In genomic region chr6:138523347-138524210, GRCh38 we compare ENCODE assay signal across 30 cellular contexts. TPM values are rescaled to one million over a fixed set of nuclear protein-coding genes. Genes with fewer than 3 reads are reported as not detected.
DNase-seq lines count a peak whose midpoint lies in the region; ATAC-seq, FAIRE-seq and TF ChIP-seq lines count a peak whose summit lies in the region.
"Had no signal": no experiment of that assay in that cellular context is flagged by ENCODE, and none has a peak within 500 bp of the region (broad histone marks: within the 10 kb centered on the region; RNA-seq: fewer than 3 reads in every experiment).

No MANE protein-coding gene starts in this region.

- H3K27ac ChIP-seq in H9 (ENCODE audit: insufficient read length, low read depth, low read length) (no peak overlapping the region), endothelial cell of umbilical vein (ENCODE audit: insufficient read depth, low read depth, low read length) (no peak overlapping the region), osteoblast (ENCODE audit: low read depth, low read length) (no peak overlapping the region)
- H3K27ac ChIP-seq: BLaER1, epithelial cell of prostate, lower lobe of right lung, parathyroid adenoma, right atrium auricular region, upper lobe of left lung had no signal

- dilution Hi-C loops in endothelial cell of umbilical vein (cut with MboI; ENCODE audit: extremely low pct_ligation_motif_present, low sequenced_read_pairs): no loop called here

- no peak overlapping the region for H3T11ph ChIP-seq in H9 (ENCODE audit: low read length)

- DNase-seq in H9 (no peak), endothelial cell of umbilical vein (ENCODE audit: low read depth, low spot score) (peak; percentile 32), osteoblast (ENCODE audit: insufficient read length, low spot score, missing footprints) (peak; percentile 86), middle frontal gyrus (ENCODE audit: extremely low spot score, low spot score) (no peak)
- DNase-seq in activated effector memory CD4-positive, alpha-beta T cell treated with anti-CD3 and anti-CD28 coated beads, Interleukin-2, amount 50 U/mL, for 16 hours: no peak
- DNase-seq: activated B cell treated with CpG ODN at 0.5 μM for 24 hours; activated CD4-positive, alpha-beta T cell treated with anti-CD3 and anti-CD28 coated beads, Interleukin-2, amount 50 U/mL, for 1 hour; activated naive CD4-positive, alpha-beta T cell; activated T-cell treated with anti-CD3 and anti-CD28 coated beads, Interleukin-2, amount 50 U/mL, for 48 hours; COR-L47; DMS53; GF-D8; heart left ventricle; kidney glomerular epithelial cell; lower lobe of right lung; NCI-H2081; NCI-H82; stimulated activated CD4-positive, alpha-beta T cell treated with anti-CD3 and anti-CD28 coated beads, Interleukin-2, amount 100 ng/mL, for 48 hours; T-helper 9 cell; upper lobe of left lung had no signal

- H3K79me1 ChIP-seq in H9 (ENCODE audit: insufficient read depth, low read depth, low read length, poor library complexity, severe bottlenecking): no peaks in the 10 kb centered on the region

- no peak overlapping the region for H3K56ac ChIP-seq in H9 (ENCODE audit: insufficient read length, low read depth, low read length)

- H4K5ac ChIP-seq in H9 (ENCODE audit: insufficient read length, low read depth, low read length): no peak overlapping the region

- no peak overlapping the region for H2BK120ac ChIP-seq in H9 (ENCODE audit: low read depth, low read length, poor library complexity, severe bottlenecking)

- H3K23ac ChIP-seq in H9 (ENCODE audit: insufficient read length, low read depth, low read length): no peak overlapping the region

- no peak overlapping the region for H2AFZ ChIP-seq in H9 (ENCODE audit: low read length)
- H2AFZ ChIP-seq in endothelial cell of umbilical vein (ENCODE audit: low read depth, low read length): no peak overlapping the region
- no peak overlapping the region for H2AFZ ChIP-seq in osteoblast (ENCODE audit: low read length)

- H3K4me1 Mint-ChIP-seq in H9: peaks cover 49 to 55% of the 10 kb centered on the region in 2 experiments
- H3K4me1 Mint-ChIP-seq: activated B cell treated with CpG ODN at 0.5 μM for 24 hours had no signal

- no peak overlapping the region for H2BK20ac ChIP-seq in H9 (ENCODE audit: low read depth, low read length, poor library complexity, severe bottlenecking)

- peaks cover under 1% of the 10 kb centered on the region in 3 experiments; a peak in 3 of 7 replicates for H3K36me3 Mint-ChIP-seq in H9 (ENCODE audit: insufficient read depth in 1 of 3, low read depth in 3 of 3)

- TF ChIP-seq CTCF in H9 (conservative IDR thresholded peaks at IDR 0.05) (no peak), endothelial cell of umbilical vein (IDR thresholded peaks at IDR 0.05; ENCODE audit: extremely low read depth in 1 of 2, insufficient read depth in 1 of 2, low read depth in 1 of 2, low read length in 2 of 2) (no peak), osteoblast (IDR thresholded peaks at IDR 0.05; ENCODE audit: extremely low read depth, low read depth, low read length) (no peak)

- H3K4ac ChIP-seq in H9 (ENCODE audit: low read depth, low read length): no peak overlapping the region

- no CpG with 5 or more reads among the region's 7 CpGs for WGBS in H9 (ENCODE audit: extremely low coverage, insufficient read length, low lambda C conversion rate)

- H3K9me3 ChIP-seq in H9 (ENCODE audit: control insufficient read depth, low read depth, low read length) (no peaks in the 10 kb centered on the region), endothelial cell of umbilical vein (replicated peaks; ENCODE audit: control insufficient read depth, insufficient read depth, low read length) (no peaks in the 10 kb centered on the region), osteoblast (ENCODE audit: low read depth, low read length) (no peaks in the 10 kb centered on the region)
- H3K9me3 ChIP-seq: heart left ventricle, lower lobe of right lung, right atrium auricular region, upper lobe of left lung had no signal

- H3K23me2 ChIP-seq in H9 (ENCODE audit: insufficient read length, low read depth, low read length, poor library complexity, severe bottlenecking): no peaks in the 10 kb centered on the region

- no peak overlapping the region for H3K18ac ChIP-seq in H9 (ENCODE audit: insufficient read length, low read depth, low read length)

- H3K14ac ChIP-seq in H9 (ENCODE audit: insufficient read depth, low read length): no peak overlapping the region

- H3K9me1 ChIP-seq in endothelial cell of umbilical vein (replicated peaks; ENCODE audit: control insufficient read depth, extremely low read depth, insufficient read depth, low read length): no peaks in the 10 kb centered on the region

- no peaks in the 10 kb centered on the region for H3K36me3 ChIP-seq in endothelial cell of umbilical vein (ENCODE audit: control insufficient read depth in 2 of 2, extremely low read depth in 1 of 2, insufficient read depth in 2 of 2, low read length in 2 of 2)
- no peaks in the 10 kb centered on the region for H3K36me3 ChIP-seq in osteoblast (ENCODE audit: insufficient read depth, low read length)
- H3K36me3 ChIP-seq: BLaER1, heart left ventricle, lower lobe of right lung, right atrium auricular region, upper lobe of left lung had no signal

- no peak overlapping the region for H3K4me3 ChIP-seq in endothelial cell of umbilical vein (replicated peaks in 1 of 3; ENCODE audit: insufficient read depth in 1 of 3, low read depth in 1 of 3, low read length in 3 of 3)
- H3K4me3 ChIP-seq in osteoblast (ENCODE audit: insufficient read depth, low read length): no peak overlapping the region
- H3K4me3 ChIP-seq: BLaER1, heart left ventricle, K562, lower lobe of right lung, right atrium auricular region, upper lobe of left lung had no signal

- intact Hi-C loops in endothelial cell of umbilical vein (cut with micrococcal nuclease): no loop called here

- no peak overlapping the region for H3K4me2 ChIP-seq in H9 (ENCODE audit: insufficient read depth, insufficient read length, low read length)
- H3K4me2 ChIP-seq in endothelial cell of umbilical vein (ENCODE audit: insufficient read depth, low read length): no peak overlapping the region
- H3K4me2 ChIP-seq in osteoblast (ENCODE audit: insufficient read depth, low read length): no peak overlapping the region

- H3K4me1 ChIP-seq in H9 (ENCODE audit: insufficient read depth, low read length) (no peaks in the 10 kb centered on the region; the same call in 1 of the 2 replicates), endothelial cell of umbilical vein (ENCODE audit: control insufficient read depth, extremely low read depth, insufficient read depth, low read length) (peaks cover 27% of the 10 kb centered on the region), osteoblast (ENCODE audit: insufficient read depth, low read length) (peaks cover 6% of the 10 kb centered on the region)
- H3K4me1 ChIP-seq: parathyroid adenoma had no signal

- H4K8ac ChIP-seq in H9 (replicated peaks; ENCODE audit: insufficient read length, low read depth, low read length): no peak overlapping the region

- no peak overlapping the region for H2BK15ac ChIP-seq in H9 (ENCODE audit: low read depth, low read length)

- CTCF ChIA-PET in endothelial cell of umbilical vein (lab: Charles Lee): interaction anchor here (0.9 to 2.6 kb wide), 10 partner anchors 13 to 408 kb away, joined by 3 to 8 read pairs (median 4); no protein-coding TSS in a partner anchor

- H2AK5ac ChIP-seq in H9 (ENCODE audit: insufficient read length, low read length): no peak overlapping the region

- no peak overlapping the region for H2BK12ac ChIP-seq in H9 (ENCODE audit: insufficient read length, low read depth, low read length)

- ATAC-seq in GM21515 (IDR thresholded peaks at IDR 0.05; ENCODE audit: unreplicated experiment): no peak
- ATAC-seq: K562, Right ventricle myocardium inferior had no signal

- TF ChIP-seq POLR2A in endothelial cell of umbilical vein (IDR thresholded peaks at IDR 0.05; ENCODE audit: low read depth, low read length): no peak

- TSS peak; percentile 42 for BruUV-seq in endothelial cell of umbilical vein (replicated peaks; lab: Mats Ljungman, UMichigan)

- H3K9ac ChIP-seq in H9 (ENCODE audit: extremely low read depth, insufficient read length, low read length) (no peak overlapping the region), endothelial cell of umbilical vein (replicated peaks; ENCODE audit: extremely low read depth, insufficient read depth, low read length) (no peak overlapping the region)
- H3K9ac ChIP-seq: BLaER1, parathyroid adenoma had no signal

- H3K9me3 Mint-ChIP-seq in H9: peaks cover under 1% of the 10 kb centered on the region in 2 experiments; a peak in 2 of 5 replicates
- H3K9me3 Mint-ChIP-seq: activated B cell treated with CpG ODN at 0.5 μM for 24 hours, neural crest cell had no signal

- no peaks in the 10 kb centered on the region for H3K79me2 ChIP-seq in H9 (ENCODE audit: insufficient read depth, low read length)
- H3K79me2 ChIP-seq in endothelial cell of umbilical vein (ENCODE audit: control insufficient read depth, insufficient read depth, low read length): peaks cover 72% of the 10 kb centered on the region
- H3K79me2 ChIP-seq in osteoblast (ENCODE audit: insufficient read depth, low read length): no peaks in the 10 kb centered on the region
- H3K79me2 ChIP-seq: parathyroid adenoma had no signal

- no peaks in the 10 kb centered on the region for H3K27me3 Mint-ChIP-seq in H9 (ENCODE audit: low read depth)

- H2BK5ac ChIP-seq in H9 (ENCODE audit: insufficient read length, low read length): no peak overlapping the region

- H4K91ac ChIP-seq in H9 (ENCODE audit: insufficient read length, low read depth, low read length): no peak overlapping the region

- peak overlapping the region; percentile 0 to 32 (median 26); a peak in 3 of 7 replicates for H3K27ac Mint-ChIP-seq in H9
- H3K27ac Mint-ChIP-seq: activated B cell treated with CpG ODN at 0.5 μM for 24 hours had no signal

- POLR2A ChIA-PET in endothelial cell of umbilical vein (lab: Charles Lee): no interaction called here

- FAIRE-seq in endothelial cell of umbilical vein (lab: Jason Lieb, UNC): peak; percentile 78
- FAIRE-seq: GM18507, K562 had no signal

- H4K20me1 ChIP-seq in H9 (ENCODE audit: control insufficient read depth, insufficient read depth, insufficient read length) (no peaks in the 10 kb centered on the region), endothelial cell of umbilical vein (replicated peaks; ENCODE audit: control insufficient read depth, extremely low read depth, insufficient read depth, low read length) (peaks cover 3% of the 10 kb centered on the region), osteoblast (ENCODE audit: insufficient read depth, low read length) (no peaks in the 10 kb centered on the region)
- H4K20me1 ChIP-seq: BLaER1 had no signal

- H3K27me3 ChIP-seq in H9 (ENCODE audit: insufficient read depth, low read length) (no peaks in the 10 kb centered on the region), endothelial cell of umbilical vein (ENCODE audit: control insufficient read depth in 2 of 2, insufficient read depth in 2 of 2, low read length in 2 of 2) (no peaks in the 10 kb centered on the region), osteoblast (ENCODE audit: insufficient read depth, low read length) (no peaks in the 10 kb centered on the region)
- H3K27me3 ChIP-seq: BLaER1, heart left ventricle, right atrium auricular region, upper lobe of left lung had no signal

- H3K4me3 Mint-ChIP-seq in H9: no peak overlapping the region
- H3K4me3 Mint-ChIP-seq: activated B cell treated with CpG ODN at 0.5 μM for 24 hours, neural crest cell had no signal

RNA-seq across cellular contexts. Expression of gene NHSL1, which starts 24.3 kb away (rescaled TPM):
- 28.7 and 30.8 TPM in 2 replicates for total RNA-seq in H9 (2021)
- 104 TPM for polyA plus RNA-seq in PFSK-1 (2012; ENCODE audit: insufficient read length, low read depth)
- 55.0 and 66.9 TPM in 2 replicates for total RNA-seq in endothelial cell of umbilical vein
- polyA plus RNA-seq in endothelial cell of umbilical vein: 24.8 and 25.2 TPM in 2 replicates
- polyA plus RNA-seq in endothelial cell of umbilical vein (2011; cell fraction: cytosol; rRNA removed): 23.5 and 25.5 TPM in 2 replicates
- 53.5 and 60.0 TPM in 2 replicates for polyA plus RNA-seq in endothelial cell of umbilical vein (2011; cell fraction: nucleus; rRNA removed)
- 35.2 and 36.6 TPM in 2 replicates for polyA plus RNA-seq in endothelial cell of umbilical vein (2012)
- polyA minus RNA-seq in endothelial cell of umbilical vein: 107 and 133 TPM in 2 replicates
- 5.1 TPM for polyA minus RNA-seq in endothelial cell of umbilical vein (2011; cell fraction: cytosol; rRNA and poly(A)+ RNA removed)
- 88.3 and 116 TPM in 2 replicates for polyA minus RNA-seq in endothelial cell of umbilical vein (2011; cell fraction: nucleus; rRNA and poly(A)+ RNA removed)
- total RNA-seq in osteoblast: 6.2 and 6.9 TPM in 2 replicates

Comparison
In these comparisons a context has a peak if more than half of its experiments do, and no peak if none do; other contexts are left out.
1. DNase-seq: peak in endothelial cell of umbilical vein (single experiment) and osteoblast (single experiment); none in H9 (single experiment), activated effector memory CD4-positive, alpha-beta T cell treated with anti-CD3 and anti-CD28 coated beads, Interleukin-2, amount 50 U/mL, for 16 hours (single experiment) and middle frontal gyrus (single experiment).